Comparison of ENCODE assay signal across 8 cellular contexts in the genomic region with DNA sequence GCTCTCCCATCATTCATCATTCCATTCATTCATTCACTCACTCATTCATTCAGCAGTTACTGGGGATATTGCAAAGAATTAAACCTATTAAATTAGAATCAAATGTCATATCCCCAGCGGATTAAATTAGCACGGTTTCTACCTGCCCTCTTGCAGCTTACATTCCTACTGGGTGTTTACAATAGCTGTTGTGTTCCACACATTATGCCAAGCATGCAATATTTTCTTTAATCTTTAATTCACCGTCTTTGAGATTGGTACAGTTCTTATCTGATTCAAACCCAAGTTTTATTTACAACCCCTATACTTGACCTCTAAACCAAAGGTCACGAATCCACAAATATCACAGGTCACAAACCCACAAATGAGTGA. TPM values are rescaled to one million over a fixed set of nuclear protein-coding genes. Genes with fewer than 3 reads are reported as not detected.
DNase-seq lines count a peak whose midpoint lies in the region; ATAC-seq and TF ChIP-seq lines count a peak whose summit lies in the region.

No MANE protein-coding gene starts in this region.

- H3K4me3 Mint-ChIP-seq in naive thymus-derived CD8-positive, alpha-beta T cell: peak overlapping the region; percentile 82 to 96 (median 92)

- DNase-seq in AG09309 (ENCODE audit: low read depth) (no peak), Karpas-422 (no peak), hypothalamus (lab: John Stamatoyannopoulos, UW) (no peak), NCI-H226 (no peak)
- no peak for DNase-seq in naive thymus-derived CD8-positive, alpha-beta T cell
- DNase-seq in stimulated activated CD4-positive, alpha-beta T cell treated with anti-CD3 and anti-CD28 coated beads, Interleukin-4, amount 100 ng/mL, for 4 hours: no peak

- peaks cover 14% of the 10 kb centered on the region for H3K4me1 ChIP-seq in Karpas-422 (ENCODE audit: low read length)

- 0 out of 2 replicates have a peak, but pooled peaks cover 2% of the 10 kb centered on the region for H3K27me3 ChIP-seq in Karpas-422 (ENCODE audit: low read length)

- peak overlapping the region; percentile 97 for H2AFZ ChIP-seq in Karpas-422 (ENCODE audit: low read length)

- peaks cover 2 to 12% (median 8%) of the 10 kb centered on the region in 5 donors for H3K27me3 Mint-ChIP-seq in naive thymus-derived CD8-positive, alpha-beta T cell

- peak overlapping the region in 7 of 10 donors; percentile 58 to 91 (median 85) for H3K27ac Mint-ChIP-seq in naive thymus-derived CD8-positive, alpha-beta T cell

- peak overlapping the region; percentile 57 for H3K9ac ChIP-seq in Karpas-422 (ENCODE audit: low read length)

- H3K79me2 ChIP-seq in Karpas-422 (ENCODE audit: low read length): no peaks in the 10 kb centered on the region

- H3K9me3 Mint-ChIP-seq in naive thymus-derived CD8-positive, alpha-beta T cell: no peaks in the 10 kb centered on the region

- ATAC-seq in naive thymus-derived CD8-positive, alpha-beta T cell: no peak
- no peak for ATAC-seq in esophagus mucosa

- no peaks in the 10 kb centered on the region for H3K9me3 ChIP-seq in Karpas-422 (ENCODE audit: low read length)

- H3K4me3 ChIP-seq in AG09309 (ENCODE audit: control insufficient read depth, low read depth, low read length): peak overlapping the region; percentile 59
- H3K4me3 ChIP-seq in Karpas-422 (ENCODE audit: low read length): peak overlapping the region; percentile 70

- H3K36me3 ChIP-seq in Karpas-422 (ENCODE audit: insufficient read depth, low read length): no peaks in the 10 kb centered on the region

- no peak for TF ChIP-seq CTCF in AG09309 (IDR thresholded peaks at IDR 0.05; ENCODE audit: control insufficient read depth, insufficient read depth, low read depth, low read length, missing control alignments)

- H3K9me2 ChIP-seq in Karpas-422 (replicated peaks; ENCODE audit: insufficient read depth, low read length): no peaks in the 10 kb centered on the region

- peak overlapping the region; percentile 77 for H3K4me2 ChIP-seq in Karpas-422 (ENCODE audit: low read depth, low read length, poor library complexity, severe bottlenecking)

- peaks cover 11% of the 10 kb centered on the region for H4K20me1 ChIP-seq in Karpas-422 (ENCODE audit: insufficient read depth, low read depth, low read length)

- peaks cover 7 to 21% (median 20%) of the 10 kb centered on the region in 4 donors for H3K4me1 Mint-ChIP-seq in naive thymus-derived CD8-positive, alpha-beta T cell

- no peaks in the 10 kb centered on the region for H3K36me3 Mint-ChIP-seq in naive thymus-derived CD8-positive, alpha-beta T cell

- POLR2A ChIA-PET in naive thymus-derived CD8-positive, alpha-beta T cell (lab: Charles Lee): no interaction called here

- H3K27ac ChIP-seq in Karpas-422 (ENCODE audit: low read length) (no peak overlapping the region), cingulate gyrus (ENCODE audit: low read depth, low read length) (peak overlapping the region; percentile 79)

RNA-seq across cellular contexts. Expression of a gene that starts 0.7 kb away (rescaled TPM):
- total RNA-seq in Karpas-422 (2014; rRNA removed; shearing (Covaris generic); ENCODE audit: low replicate concordance): 1.4 and 3.5 TPM in 2 replicates
- total RNA-seq in naive thymus-derived CD8-positive, alpha-beta T cell: 1 to 10 TPM; 4.6 to 5.2 TPM
- polyA plus RNA-seq in naive thymus-derived CD8-positive, alpha-beta T cell: under 1 TPM; 0.09 to 0.89 (median 0.34) TPM
- 8.7 TPM for total RNA-seq in esophagus mucosa

RNA-seq across cellular contexts. Expression of a gene that starts 32.6 kb away (rescaled TPM):
- not detected in 2 replicates for total RNA-seq in Karpas-422 (2014; rRNA removed; shearing (Covaris generic); ENCODE audit: low replicate concordance)
- total RNA-seq in naive thymus-derived CD8-positive, alpha-beta T cell: not detected
- not detected for polyA plus RNA-seq in naive thymus-derived CD8-positive, alpha-beta T cell
- 10.1 TPM for total RNA-seq in esophagus mucosa

Comparison
In these comparisons a context has a peak if more than half of its experiments do, and no peak if none do; other contexts are left out.
1. RNA of a gene that starts 32.6 kb away (total RNA-seq): 10.1 TPM in esophagus mucosa (single experiment); not detected in Karpas-422 and not detected in naive thymus-derived CD8-positive, alpha-beta T cell; every median in the first group is over 10 times any median in the second.